8 cellular contexts compared by ENCODE assay signal in the genomic region with DNA sequence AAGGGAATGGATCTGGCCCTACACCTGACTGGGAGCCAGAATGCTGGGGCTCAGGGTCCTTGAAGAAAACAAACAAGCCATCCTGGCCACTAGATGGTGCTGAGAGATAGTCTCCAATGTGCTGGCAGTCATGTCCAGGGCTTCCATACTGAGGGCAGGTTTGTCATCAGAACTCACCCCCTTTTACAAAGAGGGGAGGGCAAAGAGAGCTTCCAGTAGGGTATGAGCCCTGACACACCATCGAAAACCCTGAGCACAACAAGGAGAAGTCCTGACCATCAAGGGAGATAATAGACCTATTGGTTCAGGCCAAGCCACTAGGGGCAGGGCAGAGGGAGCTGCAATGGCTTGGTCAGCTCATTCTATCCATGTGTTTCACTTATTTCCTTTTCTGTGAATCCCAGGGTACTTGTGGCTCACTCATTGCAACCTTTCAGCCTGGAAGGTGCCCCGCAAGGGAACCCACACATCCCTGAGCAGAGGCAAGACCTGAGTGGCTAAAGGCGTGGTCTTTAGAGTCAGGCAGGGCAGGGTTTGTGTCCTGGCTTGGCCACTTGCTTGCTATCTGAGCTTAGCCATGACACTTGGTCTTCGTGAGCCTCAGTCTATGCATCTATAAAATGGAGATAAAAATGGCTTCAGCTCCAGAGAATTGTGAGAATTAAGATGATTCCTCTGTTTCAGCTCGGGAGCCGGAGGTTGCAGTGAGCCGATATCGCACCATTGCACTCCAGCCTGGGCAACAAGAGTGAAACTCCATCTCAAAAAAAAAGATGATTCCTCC. TPM values are rescaled to one million over a fixed set of nuclear protein-coding genes. Genes with fewer than 3 reads are reported as not detected.
DNase-seq lines count a peak whose midpoint lies in the region; ATAC-seq, FAIRE-seq and TF ChIP-seq lines count a peak whose summit lies in the region.

No MANE protein-coding gene starts in this region.

- H3K27me3 ChIP-seq in mesenchymal stem cell (ENCODE audit: control insufficient read depth in 1 of 2, insufficient read depth in 1 of 2, low read length in 2 of 2) (peaks cover 34 to 66% of the 10 kb centered on the region in 2 experiments), upper lobe of left lung (no peaks in the 10 kb centered on the region)

- no peak overlapping the region for H2AFZ ChIP-seq in mesenchymal stem cell (ENCODE audit: low read depth, low read length)

- peaks cover 1% of the 10 kb centered on the region for H3K27me3 Mint-ChIP-seq in endothelial cell (ENCODE audit: unreplicated experiment)

- no peaks in the 10 kb centered on the region for H3K79me1 ChIP-seq in mesenchymal stem cell (replicated peaks; ENCODE audit: low read length, poor library complexity, severe bottlenecking)

- no peak for TF ChIP-seq POLR2A in upper lobe of left lung (IDR thresholded peaks at IDR 0.05)

- H3K4me1 ChIP-seq in mesenchymal stem cell (ENCODE audit: control insufficient read depth, insufficient read depth, low read depth, low read length) (no peaks in the 10 kb centered on the region), upper lobe of left lung (peaks cover 0 to 6% (median 2%) of the 10 kb centered on the region in 4 donors)

- H3K4me2 ChIP-seq in mesenchymal stem cell (ENCODE audit: low read length, poor library complexity, severe bottlenecking), result no peak overlapping the region

- no peak overlapping the region for H2BK5ac ChIP-seq in mesenchymal stem cell (ENCODE audit: low read depth, low read length, poor library complexity, severe bottlenecking)

- no peak overlapping the region for H3K4me3 Mint-ChIP-seq in endothelial cell (ENCODE audit: unreplicated experiment)

- no peak overlapping the region for H2BK15ac ChIP-seq in mesenchymal stem cell (ENCODE audit: low read depth, poor library complexity, severe bottlenecking)

- H3K18ac ChIP-seq in mesenchymal stem cell (ENCODE audit: low read depth in 1 of 2, low read length in 2 of 2), result no peak overlapping the region

- no peak overlapping the region for H2BK120ac ChIP-seq in mesenchymal stem cell (ENCODE audit: low read depth, low read length)

- WGBS in mesenchymal stem cell, result 71% methylated on average over 8 of the region's 8 CpGs
- 78 to 79% methylated on average over 8 of the region's 8 CpGs for WGBS in upper lobe of left lung, 2 donors

- TF ChIP-seq CTCF in endothelial cell (IDR thresholded peaks at IDR 0.05; ENCODE audit: unreplicated experiment) (peak; percentile 42), upper lobe of left lung (IDR thresholded peaks at IDR 0.05) (peak; percentile 42 to 68 (median 57))

- no peak for TF ChIP-seq EP300 in upper lobe of left lung (IDR thresholded peaks at IDR 0.05)

- peak; percentile 74 for FAIRE-seq in GM18507 (lab: Jason Lieb, UNC)

- no peak overlapping the region for H4K91ac ChIP-seq in mesenchymal stem cell (ENCODE audit: low read length)

- H3K4me3 ChIP-seq in mesenchymal stem cell (ENCODE audit: insufficient read depth in 1 of 2, low read depth in 1 of 2, low read length in 2 of 2) (no peak overlapping the region), upper lobe of left lung (no peak overlapping the region)

- no peak overlapping the region for H3K27ac ChIP-seq in mesenchymal stem cell (ENCODE audit: low read length, poor library complexity, severe bottlenecking)
- no peak overlapping the region for H3K27ac ChIP-seq in upper lobe of left lung

- H4K8ac ChIP-seq in mesenchymal stem cell (ENCODE audit: low read length), result no peak overlapping the region

- no peaks in the 10 kb centered on the region for H3K36me3 Mint-ChIP-seq in endothelial cell (ENCODE audit: low read depth, unreplicated experiment)

- H3K27ac Mint-ChIP-seq in endothelial cell (ENCODE audit: unreplicated experiment), result no peak overlapping the region

- no peak overlapping the region for H3K14ac ChIP-seq in mesenchymal stem cell (ENCODE audit: low read length in 2 of 2)

- H3K9ac ChIP-seq in mesenchymal stem cell (ENCODE audit: low read length), result no peak overlapping the region

- DNase-seq in Ammon's horn (ENCODE audit: low spot score) (peak; percentile 89), GM18507 (ENCODE audit: extremely low spot score, insufficient read length, low read depth) (no peak), NCI-H1930 (lab: John Stamatoyannopoulos, UW) (peak; percentile 32 to 39), UCSD-AML1 (lab: John Stamatoyannopoulos, UW; ENCODE audit: unreplicated experiment) (peak; percentile 29), endothelial cell (ENCODE audit: low spot score) (peak; percentile 42), mesenchymal stem cell (peak; percentile 60), upper lobe of left lung (no peak)

- no peak overlapping the region for H2AK5ac ChIP-seq in mesenchymal stem cell (ENCODE audit: low read length, severe bottlenecking)

- no peaks in the 10 kb centered on the region for H3K4me1 Mint-ChIP-seq in endothelial cell (ENCODE audit: unreplicated experiment)

- no peaks in the 10 kb centered on the region for H3K9me3 Mint-ChIP-seq in endothelial cell (ENCODE audit: unreplicated experiment)

- no peak overlapping the region for H2BK12ac ChIP-seq in mesenchymal stem cell (ENCODE audit: low read length in 2 of 2)

- no peaks in the 10 kb centered on the region for H3K9me3 ChIP-seq in mesenchymal stem cell (ENCODE audit: control insufficient read depth, low read length)
- H3K9me3 ChIP-seq in upper lobe of left lung, result no peaks in the 10 kb centered on the region

- H3K4ac ChIP-seq in mesenchymal stem cell (ENCODE audit: low read depth in 1 of 2, low read length in 2 of 2), result no peak overlapping the region

- H3K36me3 ChIP-seq in mesenchymal stem cell (ENCODE audit: control insufficient read depth in 1 of 2, insufficient read depth in 2 of 2, low read depth in 1 of 2, low read length in 2 of 2) (no peaks in the 10 kb centered on the region), upper lobe of left lung (no peaks in the 10 kb centered on the region)

- H3K23ac ChIP-seq in mesenchymal stem cell (ENCODE audit: low read length in 2 of 2), result no peak overlapping the region

- ATAC-seq in upper lobe of left lung (ENCODE audit: low FRiP score in 2 of 2) (peak; percentile 65 to 80), GM21717 (IDR thresholded peaks at IDR 0.05; ENCODE audit: unreplicated experiment) (no peak)

RNA-seq across cellular contexts. Expression of a gene that starts 6.2 kb away (rescaled TPM):
- 9.5 TPM for total RNA-seq in endothelial cell (ENCODE audit: unreplicated experiment)
- 0.41 TPM for polyA plus RNA-seq in mesenchymal stem cell (2013, experiment 1 of 2)
- polyA plus RNA-seq in mesenchymal stem cell (2013, experiment 2 of 2), result 0.44 TPM
- total RNA-seq in upper lobe of left lung, result 10 to 100 TPM in 2 of 6 donors, 1 to 10 TPM in 3, under 1 TPM in 1; 0.46 to 25.1 (median 4.4) TPM

RNA-seq across cellular contexts. Expression of a gene that starts 38.3 kb away (rescaled TPM):
- total RNA-seq in endothelial cell (ENCODE audit: unreplicated experiment) (0.08 TPM), upper lobe of left lung (1 to 10 TPM; 2.1 to 8.5 (median 5.4) TPM)
- polyA plus RNA-seq in mesenchymal stem cell (2013, experiment 1 of 2), result 0.25 TPM
- polyA plus RNA-seq in mesenchymal stem cell (2013, experiment 2 of 2), result 0.40 TPM

Comparison
In these comparisons a context has a peak if more than half of its experiments do, and no peak if none do; other contexts are left out.
1. DNase-seq: peak in Ammon's horn (single experiment), NCI-H1930 (2 of 2), UCSD-AML1 (single experiment), endothelial cell (single experiment) and mesenchymal stem cell (single experiment); none in GM18507 (single experiment) and upper lobe of left lung (0 of 2).